25 cellular contexts compared by ENCODE assay signal in the genomic region with DNA sequence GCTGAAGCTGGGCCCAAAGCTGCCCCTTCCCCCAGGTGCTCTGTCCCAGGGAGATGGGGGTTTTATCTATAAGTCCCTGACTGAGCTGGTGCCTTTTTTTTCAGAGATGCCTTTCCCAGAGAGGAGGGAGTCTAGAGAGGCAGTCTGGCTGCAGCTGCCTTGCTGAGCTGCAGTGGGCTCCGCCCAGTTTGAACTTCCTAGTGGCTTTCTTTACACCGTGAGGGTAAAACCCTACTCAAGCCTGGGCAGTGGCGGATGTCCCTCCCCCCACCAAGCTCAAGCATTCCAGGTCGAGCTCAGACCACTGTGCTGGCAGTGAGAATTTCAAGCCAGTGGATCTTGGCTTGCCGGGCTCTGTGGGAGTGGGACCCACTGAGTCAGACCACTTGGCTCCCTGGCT. TPM values are rescaled to one million over a fixed set of nuclear protein-coding genes. Genes with fewer than 3 reads are reported as not detected.
"Had no signal": no experiment of that assay in that cellular context is flagged by ENCODE, and none has a peak within 500 bp of the region (broad histone marks: within the 10 kb centered on the region; RNA-seq: fewer than 3 reads in every experiment).

No MANE protein-coding gene starts in this region.

- H3K4me1 Mint-ChIP-seq: naive thymus-derived CD4-positive, alpha-beta T cell; nephron progenitor cell; stimulated activated memory B cell treated with anti-CD40 and anti-IgM and Interleukin-4, amounts not matched to agents 10 μg/mL and 1 μg/mL and 100 μg/mL, for 72 hours had no signal

- H3K27me3 ChIP-seq: neutrophil, tibial artery, upper lobe of left lung, uterus had no signal

- H3K4me3 ChIP-seq: heart left ventricle, lung, psoas muscle, spleen, tibial artery, upper lobe of left lung, uterus had no signal

- H3K4me1 ChIP-seq: heart left ventricle, psoas muscle, spleen, tibial artery, upper lobe of left lung, uterus had no signal

- H3K27ac Mint-ChIP-seq: naive thymus-derived CD4-positive, alpha-beta T cell; nephron progenitor cell; stimulated activated memory B cell treated with anti-CD40 and anti-IgM and Interleukin-4, amounts not matched to agents 10 μg/mL and 1 μg/mL and 100 μg/mL, for 72 hours; stimulated activated naive CD8-positive, alpha-beta T cell treated with anti-CD3 and anti-CD28 coated beads, Interleukin-15, Interleukin-2, amounts not matched to agents 100 ng/mL and 50 ng/mL, for 24 hours had no signal

- ATAC-seq: esophagus mucosa; heart left ventricle; left colon; left ventricle myocardium superior; naive thymus-derived CD4-positive, alpha-beta T cell; psoas muscle; sciatic nerve; stimulated activated memory B cell treated with anti-CD40 and anti-IgM and Interleukin-4, amounts not matched to agents 10 μg/mL and 1 μg/mL and 100 μg/mL, for 72 hours had no signal

- H3K4me3 Mint-ChIP-seq: naive thymus-derived CD4-positive, alpha-beta T cell; nephron progenitor cell; stimulated activated memory B cell treated with anti-CD40 and anti-IgM and Interleukin-4, amounts not matched to agents 10 μg/mL and 1 μg/mL and 100 μg/mL, for 72 hours; stimulated activated naive CD8-positive, alpha-beta T cell treated with anti-CD3 and anti-CD28 coated beads, Interleukin-15, Interleukin-2, amounts not matched to agents 100 ng/mL and 50 ng/mL, for 24 hours had no signal

- H3K36me3 ChIP-seq: heart left ventricle, neutrophil, spleen, tibial artery, upper lobe of left lung, uterus had no signal

- H3K9me3 ChIP-seq: neutrophil, psoas muscle had no signal

- H3K27ac ChIP-seq: heart left ventricle, neutrophil, psoas muscle, spleen, tibial artery, upper lobe of left lung, uterus had no signal

- DNase-seq: effector CD4-positive, alpha-beta T cell; heart left ventricle; hippocampal formation; left colon; left ventricle myocardium superior; mesenchymal stem cell; naive thymus-derived CD4-positive, alpha-beta T cell; nephron progenitor cell; psoas muscle; retina; spleen; stimulated activated CD4-positive, alpha-beta T cell treated with anti-CD3 and anti-CD28 coated beads, Interleukin-15, amount 100 ng/mL, for 24 hours; stimulated activated CD4-positive, alpha-beta T cell treated with anti-CD3 and anti-CD28 coated beads, Interleukin-1b, Interleukin-23, amount 100 ng/mL, for 48 hours; stimulated activated CD4-positive, alpha-beta T cell treated with anti-CD3 and anti-CD28 coated beads, Interleukin-4, amount 100 ng/mL, for 24 hours; tibial artery; upper lobe of left lung; uterus had no signal

- FAIRE-seq: endometrium, frontal cortex had no signal

RNA-seq across cellular contexts. Expression of gene CAVIN4, which starts 41.3 kb away (rescaled TPM):
- polyA plus RNA-seq: naive thymus-derived CD4-positive, alpha-beta T cell had no signal
